Comparison of ENCODE assay signal across 12 cellular contexts in genomic region chr11:87454246-87454645, GRCh38.
A peak's percentile ranks its signal among the peaks of the same experiment; 100 is the strongest.
DNase-seq lines count a peak whose midpoint lies in the region; ATAC-seq, FAIRE-seq and TF ChIP-seq lines count a peak whose summit lies in the region.
"Had no signal": no experiment of that assay in that cellular context is flagged by ENCODE, and none has a peak within 500 bp of the region (broad histone marks: within the 10 kb centered on the region; RNA-seq: fewer than 3 reads in every experiment).

No MANE protein-coding gene starts in this region.

- no peaks in the 10 kb centered on the region for H3K36me3 Mint-ChIP-seq in CD8-positive, alpha-beta T cell
- H3K36me3 Mint-ChIP-seq: T-cell had no signal

- H2AFZ ChIP-seq in KMS-11 (ENCODE audit: low read depth), result peak overlapping the region; percentile 39; the same call in 1 of the 2 replicates

- H3K4me1 ChIP-seq in KMS-11 (ENCODE audit: low read depth, poor library complexity, severe bottlenecking), result peaks cover 20% of the 10 kb centered on the region
- no peaks in the 10 kb centered on the region for H3K4me1 ChIP-seq in CD8-positive, alpha-beta T cell (ENCODE audit: insufficient read depth, low read length)

- H3K36me3 ChIP-seq in KMS-11 (ENCODE audit: insufficient read depth), result no peaks in the 10 kb centered on the region
- H3K36me3 ChIP-seq in CD8-positive, alpha-beta T cell (ENCODE audit: insufficient read depth, low read length), result no peaks in the 10 kb centered on the region

- H3K27me3 Mint-ChIP-seq in CD8-positive, alpha-beta T cell (ENCODE audit: low read depth), result no peaks in the 10 kb centered on the region
- H3K27me3 Mint-ChIP-seq: T-cell had no signal

- CTCF ChIA-PET in CD8-positive, alpha-beta T cell (lab: Charles Lee), result no interaction called here

- POLR2A ChIA-PET in CD8-positive, alpha-beta T cell (lab: Charles Lee), result no interaction called here

- TF ChIP-seq CTCF in KMS-11 (conservative IDR thresholded peaks at IDR 0.05; ENCODE audit: low read depth, low read length), result no peak
- no peak for TF ChIP-seq CTCF in CD8-positive, alpha-beta T cell (IDR thresholded peaks at IDR 0.05)

- H3K27ac Mint-ChIP-seq in CD8-positive, alpha-beta T cell, result no peak overlapping the region
- H3K27ac Mint-ChIP-seq: T-cell had no signal

- H4K20me1 ChIP-seq in KMS-11 (ENCODE audit: insufficient read depth), result no peaks in the 10 kb centered on the region

- peak overlapping the region; percentile 46 for H3K27ac ChIP-seq in KMS-11
- no peak overlapping the region for H3K27ac ChIP-seq in CD8-positive, alpha-beta T cell (ENCODE audit: low read depth, low read length)

- H3K79me2 ChIP-seq in KMS-11 (ENCODE audit: insufficient read depth, low read depth), result no peaks in the 10 kb centered on the region

- no peak for TF ChIP-seq POLR2A in H54 (IDR thresholded peaks at IDR 0.05; ENCODE audit: low read depth, low read length)

- ATAC-seq in GM18868 (IDR thresholded peaks at IDR 0.05; ENCODE audit: unreplicated experiment), result peak; percentile 83
- ATAC-seq in CD8-positive, alpha-beta T cell, result no peak
- ATAC-seq: T-cell had no signal

- DNase-seq in H54 (ENCODE audit: insufficient read length, low spot score) (no peak), kidney tubule cell (ENCODE audit: low spot score) (peak; percentile 22), NCI-H1436 (lab: John Stamatoyannopoulos, UW) (no peak)
- DNase-seq in CD8-positive, alpha-beta T cell, result no peak
- DNase-seq in activated naive CD4-positive, alpha-beta T cell treated with anti-CD3 and anti-CD28 coated beads, Interleukin-2, amount 50 U/mL, for 16 hours, result no peak
- no peak for DNase-seq in activated CD8-positive, alpha-beta memory T cell treated with anti-CD3 and anti-CD28 coated beads, Interleukin-2, amount 50 U/mL, for 4 hours
- DNase-seq: effector CD4-positive, alpha-beta T cell; H7; nucleus accumbens; T-cell had no signal

- H3K4me3 ChIP-seq in KMS-11 (IDR thresholded peaks at IDR 0.05; ENCODE audit: insufficient read depth, low read depth, low read length), result no peak overlapping the region
- H3K4me3 ChIP-seq in CD8-positive, alpha-beta T cell (ENCODE audit: low read depth, low read length), result no peak overlapping the region

- H3K4me2 ChIP-seq in KMS-11, result peak overlapping the region; percentile 31

- H3K9ac ChIP-seq in KMS-11, result no peak overlapping the region; the same call in 1 of the 2 replicates

- H3K9me3 Mint-ChIP-seq in CD8-positive, alpha-beta T cell, result no peaks in the 10 kb centered on the region
- H3K9me3 Mint-ChIP-seq: T-cell had no signal

- intact Hi-C loops in CD8-positive, alpha-beta T cell (cut with DNase I, micrococcal nuclease), result no loop called here

- H3K4me3 Mint-ChIP-seq in CD8-positive, alpha-beta T cell, result no peak overlapping the region
- H3K4me3 Mint-ChIP-seq: T-cell had no signal

- no peaks in the 10 kb centered on the region for H3K27me3 ChIP-seq in KMS-11 (ENCODE audit: insufficient read depth, low read depth)
- no peaks in the 10 kb centered on the region for H3K27me3 ChIP-seq in CD8-positive, alpha-beta T cell (ENCODE audit: insufficient read depth, low read length)

- peak; percentile 88 for FAIRE-seq in H54 (lab: Jason Lieb, UNC)

- H3K4me1 Mint-ChIP-seq in CD8-positive, alpha-beta T cell (ENCODE audit: low read depth), result no peaks in the 10 kb centered on the region
- H3K4me1 Mint-ChIP-seq: T-cell had no signal

- no peaks in the 10 kb centered on the region for H3K9me3 ChIP-seq in CD8-positive, alpha-beta T cell (ENCODE audit: low read length)
